ENCODE assay signal across 8 cellular contexts in the genomic region with DNA sequence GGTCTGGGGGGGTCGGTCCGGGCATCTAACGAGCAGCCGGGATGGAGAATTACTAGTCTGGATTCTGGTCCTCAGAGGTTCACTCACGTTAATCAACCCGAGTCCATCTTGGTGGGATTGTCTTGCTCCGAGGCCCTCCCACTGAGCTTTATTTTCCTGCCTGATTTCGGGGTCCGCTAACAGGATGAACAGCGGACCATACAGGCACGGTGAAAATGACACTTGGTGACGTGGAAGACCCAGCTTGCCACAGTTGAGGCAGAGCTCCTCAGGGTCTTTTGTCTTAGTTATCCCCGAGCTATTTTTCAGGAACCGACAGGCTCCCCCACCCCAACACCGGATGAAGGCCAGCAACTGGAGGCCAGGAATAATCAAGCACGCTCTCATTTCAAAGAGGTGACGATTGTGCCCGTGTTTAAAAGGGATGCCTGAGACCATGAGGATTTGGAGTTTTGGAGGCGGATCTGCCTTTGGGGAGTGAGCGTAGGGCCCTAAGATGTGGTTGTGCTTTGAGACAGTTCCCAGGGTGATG. TPM values are rescaled to one million over a fixed set of nuclear protein-coding genes. Genes with fewer than 3 reads are reported as not detected.
DNase-seq lines count a peak whose midpoint lies in the region; ATAC-seq and TF ChIP-seq lines count a peak whose summit lies in the region.

No MANE protein-coding gene starts in this region.

- no peak overlapping the region for H3K27ac Mint-ChIP-seq in activated naive CD4-positive, alpha-beta T cell treated with anti-CD3 and anti-CD28 coated beads, Interleukin-2, amount 50 U/mL, for 24 hours

- no peaks in the 10 kb centered on the region for H4K20me1 ChIP-seq in Karpas-422 (ENCODE audit: insufficient read depth, low read depth, low read length)

- no peak for TF ChIP-seq EP300 in gastroesophageal sphincter (IDR thresholded peaks at IDR 0.05)

- peaks cover 7% of the 10 kb centered on the region for H3K27me3 Mint-ChIP-seq in activated naive CD4-positive, alpha-beta T cell treated with anti-CD3 and anti-CD28 coated beads, Interleukin-2, amount 50 U/mL, for 24 hours

- no peaks in the 10 kb centered on the region for H3K36me3 Mint-ChIP-seq in activated naive CD4-positive, alpha-beta T cell treated with anti-CD3 and anti-CD28 coated beads, Interleukin-2, amount 50 U/mL, for 24 hours

- WGBS in gastroesophageal sphincter (ENCODE audit: low coverage in 1 of 2), 2 donors = 23 to 38% methylated on average over 9 to 13 of the region's 20 CpGs

- H3K27me3 ChIP-seq in gastroesophageal sphincter (no peaks in the 10 kb centered on the region), Karpas-422 (ENCODE audit: low read length) (no peaks in the 10 kb centered on the region)

- H3K4me2 ChIP-seq in Karpas-422 (ENCODE audit: low read depth, low read length, poor library complexity, severe bottlenecking) = no peak overlapping the region

- H3K36me3 ChIP-seq in gastroesophageal sphincter = no peaks in the 10 kb centered on the region
- H3K36me3 ChIP-seq in Karpas-422 (ENCODE audit: insufficient read depth, low read length) = no peaks in the 10 kb centered on the region

- no peak for TF ChIP-seq POLR2A in gastroesophageal sphincter (IDR thresholded peaks at IDR 0.05)

- H3K9me3 ChIP-seq in gastroesophageal sphincter (no peaks in the 10 kb centered on the region), Karpas-422 (ENCODE audit: low read length) (peaks cover 5% of the 10 kb centered on the region; the same call in 1 of the 2 replicates)

- H2AFZ ChIP-seq in Karpas-422 (ENCODE audit: low read length) = no peak overlapping the region

- peak overlapping the region; percentile 59 to 66 for H3K4me3 ChIP-seq in gastroesophageal sphincter
- no peak overlapping the region for H3K4me3 ChIP-seq in Karpas-422 (ENCODE audit: low read length)

- no peak overlapping the region for H3K9ac ChIP-seq in Karpas-422 (ENCODE audit: low read length)

- DNase-seq in activated naive CD4-positive, alpha-beta T cell treated with Interleukin-2 at 50 U/mL for 16 hours = no peak
- DNase-seq in occipital lobe (lab: John Stamatoyannopoulos, UW) = peak; percentile 40
- DNase-seq in Karpas-422 = no peak
- no peak for DNase-seq in Kasumi-1 (lab: John Stamatoyannopoulos, UW)

- H3K9me3 Mint-ChIP-seq in activated naive CD4-positive, alpha-beta T cell treated with anti-CD3 and anti-CD28 coated beads, Interleukin-2, amount 50 U/mL, for 24 hours = no peaks in the 10 kb centered on the region

- H3K4me3 Mint-ChIP-seq in activated naive CD4-positive, alpha-beta T cell treated with anti-CD3 and anti-CD28 coated beads, Interleukin-2, amount 50 U/mL, for 24 hours = peak overlapping the region; percentile 76

- peaks cover 4% of the 10 kb centered on the region for H3K4me1 Mint-ChIP-seq in activated naive CD4-positive, alpha-beta T cell treated with anti-CD3 and anti-CD28 coated beads, Interleukin-2, amount 50 U/mL, for 24 hours

- no peaks in the 10 kb centered on the region for H3K9me2 ChIP-seq in Karpas-422 (replicated peaks; ENCODE audit: insufficient read depth, low read length)

- ATAC-seq in gastroesophageal sphincter = peak; percentile 28
- no peak for ATAC-seq in esophagus mucosa

- no peaks in the 10 kb centered on the region for H3K79me2 ChIP-seq in Karpas-422 (ENCODE audit: low read length)

- H3K27ac ChIP-seq in VCaP = peak overlapping the region; percentile 47; the same call in 1 of the 2 replicates
- peak overlapping the region in 3 of 4 donors; percentile 82 to 86 (median 84) for H3K27ac ChIP-seq in gastroesophageal sphincter
- no peak overlapping the region for H3K27ac ChIP-seq in Karpas-422 (ENCODE audit: low read length)

- TF ChIP-seq CTCF in VCaP (conservative IDR thresholded peaks at IDR 0.05) = no peak
- TF ChIP-seq CTCF in gastroesophageal sphincter (IDR thresholded peaks at IDR 0.05) = no peak

- peaks cover 0 to 11% (median 0%) of the 10 kb centered on the region in 3 donors for H3K4me1 ChIP-seq in gastroesophageal sphincter
- H3K4me1 ChIP-seq in Karpas-422 (ENCODE audit: low read length) = peaks cover 11% of the 10 kb centered on the region

RNA-seq across cellular contexts. Expression of gene LRRD1, which starts 0.5 kb away (rescaled TPM):
- total RNA-seq in gastroesophageal sphincter (under 1 TPM in 2 of 4 donors, not detected in 2; 0.13 to 0.23 TPM), occipital lobe (0.78 TPM), esophagus mucosa (not detected)
- not detected in 2 replicates for total RNA-seq in Karpas-422 (2014; rRNA removed; shearing (Covaris generic); ENCODE audit: low replicate concordance)

RNA-seq across cellular contexts. Expression of gene CYP51A1, which starts 45.2 kb away (rescaled TPM):
- total RNA-seq in gastroesophageal sphincter (10 to 100 TPM; 27.7 to 48.3 (median 37.9) TPM), occipital lobe (345 TPM), esophagus mucosa (134 TPM)
- 133 and 201 TPM in 2 replicates for total RNA-seq in Karpas-422 (2014; rRNA removed; shearing (Covaris generic); ENCODE audit: low replicate concordance)
